Comparison of ENCODE assay signal across 7 cellular contexts in genomic region chrX:49986058-49986457, GRCh38.
"Had no signal": no experiment of that assay in that cellular context is flagged by ENCODE, and none has a peak within 500 bp of the region (broad histone marks: within the 10 kb centered on the region; RNA-seq: fewer than 3 reads in every experiment).

No MANE protein-coding gene starts in this region.

- DNase-seq: H9, HCEC 1CT, HFFc6, IMR-90, KG1 had no signal

- H3K27ac Mint-ChIP-seq: GM23338, H9, HFFc6 had no signal

- H3K4me3 Mint-ChIP-seq: GM23338, H9, HFFc6 had no signal

- H3K4me3 ChIP-seq: GM23338, K562 had no signal

- ATAC-seq: GM23338, K562 had no signal

- H3K9me3 Mint-ChIP-seq: GM23338, HFFc6 had no signal
